6 cellular contexts compared by ENCODE assay signal in genomic region chr1:155174334-155175280, GRCh38.
DNase-seq lines count a peak whose midpoint lies in the region; ATAC-seq and TF ChIP-seq lines count a peak whose summit lies in the region.

No MANE protein-coding gene starts in this region.

- H3K27me3 ChIP-seq in OCI-LY3 (ENCODE audit: low read depth, low read length), result no peaks in the 10 kb centered on the region
- H3K27me3 ChIP-seq in neutrophil, result peaks cover 19% of the 10 kb centered on the region

- H3K4me3 ChIP-seq in OCI-LY3 (ENCODE audit: low read length) (peak overlapping the region; percentile 87), cardiac fibroblast (replicated peaks in 1 of 2; ENCODE audit: low read depth in 2 of 2, low read length in 2 of 2) (peak overlapping the region; percentile 94 to 97), neutrophil (ENCODE audit: low read depth in 1 of 2, low read length in 1 of 2) (peak overlapping the region; percentile 85 to 87)

- DNase-seq in DMS53 treated with DMSO at 0.1 percent for 48 hours (lab: John Stamatoyannopoulos, UW; ENCODE audit: unreplicated experiment), result peak; percentile 27
- peak in 1 of 2 donors; percentile 35 for DNase-seq in cardiac fibroblast (ENCODE audit: low read depth in 2 of 2)
- DNase-seq in GM19240 (ENCODE audit: insufficient read length, low spot score), result no peak

- H3K79me2 ChIP-seq in OCI-LY3 (ENCODE audit: low read length), result peaks cover 16% of the 10 kb centered on the region

- ATAC-seq in GM21526 (IDR thresholded peaks at IDR 0.05; ENCODE audit: low FRiP score, unreplicated experiment), result no peak

- TF ChIP-seq CTCF in OCI-LY3 (IDR thresholded peaks at IDR 0.05; ENCODE audit: low read depth, low read length), result no peak
- TF ChIP-seq CTCF in cardiac fibroblast (IDR thresholded peaks at IDR 0.05; ENCODE audit: low read depth, low read length), result no peak
- TF ChIP-seq CTCF in neutrophil (IDR thresholded peaks at IDR 0.05), result no peak

- H3K36me3 ChIP-seq in OCI-LY3 (replicated peaks; ENCODE audit: low read depth, low read length) (peaks cover 17% of the 10 kb centered on the region), neutrophil (peaks cover 2% of the 10 kb centered on the region)

- peak overlapping the region; percentile 91 for H3K4me2 ChIP-seq in OCI-LY3 (ENCODE audit: low read length)

- H3K9me3 ChIP-seq in OCI-LY3 (ENCODE audit: insufficient read depth, low read length), result no peaks in the 10 kb centered on the region
- H3K9me3 ChIP-seq in neutrophil, result no peaks in the 10 kb centered on the region

- no peaks in the 10 kb centered on the region for H4K20me1 ChIP-seq in OCI-LY3 (ENCODE audit: insufficient read depth, low read length)

- H3K4me1 ChIP-seq in OCI-LY3 (ENCODE audit: low read length), result peaks cover 29% of the 10 kb centered on the region
- peaks cover 32 to 37% of the 10 kb centered on the region in 2 experiments for H3K4me1 ChIP-seq in neutrophil (ENCODE audit: control insufficient read depth in 1 of 2, insufficient read depth in 1 of 2, low read depth in 1 of 2, low read length in 1 of 2)

- H2AFZ ChIP-seq in OCI-LY3 (ENCODE audit: low read depth, low read length), result no peak overlapping the region

- H3K9ac ChIP-seq in OCI-LY3 (ENCODE audit: low read length), result peak overlapping the region; percentile 95

- H3K27ac ChIP-seq in OCI-LY3 (ENCODE audit: low read length), result no peak overlapping the region
- H3K27ac ChIP-seq in neutrophil, result no peak overlapping the region
